Comparison of ENCODE assay signal across 19 cellular contexts in genomic region chrX:45755719-45756118, GRCh38.
DNase-seq lines count a peak whose midpoint lies in the region; ATAC-seq, FAIRE-seq and TF ChIP-seq lines count a peak whose summit lies in the region.
"Had no signal": no experiment of that assay in that cellular context is flagged by ENCODE, and none has a peak within 500 bp of the region (broad histone marks: within the 10 kb centered on the region; RNA-seq: fewer than 3 reads in every experiment).

No MANE protein-coding gene starts in this region.

- no peak for TF ChIP-seq POLR2A in A549 (IDR thresholded peaks at IDR 0.05; ENCODE audit: low read length)

- peaks cover 86% of the 10 kb centered on the region for H3K79me2 ChIP-seq in OCI-LY3 (ENCODE audit: low read length)

- TF ChIP-seq EP300 in A549 (IDR thresholded peaks at IDR 0.05), result no peak

- peak overlapping the region in 1 of 2 experiments; percentile 40; a peak in 1 of 6 replicates for H3K27ac ChIP-seq in A549
- peak overlapping the region; percentile 57 for H3K27ac ChIP-seq in CD4-positive, CD25-positive, alpha-beta regulatory T cell (ENCODE audit: insufficient read depth, low read length, poor library complexity, severe bottlenecking)
- H3K27ac ChIP-seq in OCI-LY3 (ENCODE audit: low read length), result peak overlapping the region; percentile 96
- H3K27ac ChIP-seq: hepatocyte, right atrium auricular region had no signal

- no peaks in the 10 kb centered on the region for H3K27me3 Mint-ChIP-seq in CD4-positive, CD25-positive, alpha-beta regulatory T cell
- no peaks in the 10 kb centered on the region for H3K27me3 Mint-ChIP-seq in central memory CD8-positive, alpha-beta T cell
- no peaks in the 10 kb centered on the region for H3K27me3 Mint-ChIP-seq in glutamatergic neuron (ENCODE audit: unreplicated experiment)
- H3K27me3 Mint-ChIP-seq: stimulated activated naive B cell treated with anti-CD40 and anti-IgM and Interleukin-4, amounts not matched to agents 10 μg/mL and 1 μg/mL and 100 μg/mL, for 72 hours had no signal

- no peaks in the 10 kb centered on the region for H3K27me3 ChIP-seq in CD4-positive, CD25-positive, alpha-beta regulatory T cell (ENCODE audit: control insufficient read depth, insufficient read depth, low read length)
- H3K27me3 ChIP-seq in OCI-LY3 (ENCODE audit: low read depth, low read length) (no peaks in the 10 kb centered on the region), BE2C (no peaks in the 10 kb centered on the region)
- H3K27me3 ChIP-seq: hepatocyte, MG63, right atrium auricular region had no signal

- CTCF ChIA-PET in A549 (lab: Yijun Ruan, JAX), result interaction anchor here (2.5 kb wide), 1 partner anchor 240 kb away, joined by 10 read pairs; no protein-coding TSS in a partner anchor

- H2AFZ ChIP-seq in OCI-LY3 (ENCODE audit: low read depth, low read length), result no peak overlapping the region
- H2AFZ ChIP-seq: hepatocyte had no signal

- no peak overlapping the region for H3K9ac ChIP-seq in OCI-LY3 (ENCODE audit: low read length)

- peaks cover 64% of the 10 kb centered on the region for H3K4me1 ChIP-seq in A549
- peaks cover 49% of the 10 kb centered on the region for H3K4me1 ChIP-seq in CD4-positive, CD25-positive, alpha-beta regulatory T cell (ENCODE audit: control insufficient read depth, insufficient read depth, low read length, poor library complexity, severe bottlenecking)
- peaks cover 91% of the 10 kb centered on the region for H3K4me1 ChIP-seq in OCI-LY3 (ENCODE audit: low read length)
- no peaks in the 10 kb centered on the region for H3K4me1 ChIP-seq in BE2C
- H3K4me1 ChIP-seq: right atrium auricular region had no signal

- H4K20me1 ChIP-seq in OCI-LY3 (ENCODE audit: insufficient read depth, low read length), result peaks cover 43% of the 10 kb centered on the region

- no peaks in the 10 kb centered on the region for H3K36me3 Mint-ChIP-seq in CD4-positive, CD25-positive, alpha-beta regulatory T cell
- peaks cover 9% of the 10 kb centered on the region for H3K36me3 Mint-ChIP-seq in central memory CD8-positive, alpha-beta T cell (ENCODE audit: insufficient read depth)
- H3K36me3 Mint-ChIP-seq in glutamatergic neuron (ENCODE audit: unreplicated experiment), result no peaks in the 10 kb centered on the region

- POLR2A ChIA-PET in A549 (lab: Yijun Ruan, JAX), result no interaction called here

- H3K4me3 ChIP-seq in A549 (no peak overlapping the region), OCI-LY3 (ENCODE audit: low read length) (no peak overlapping the region), BE2C (ENCODE audit: low read depth, low read length) (no peak overlapping the region)
- peak overlapping the region; percentile 37 for H3K4me3 ChIP-seq in CD4-positive, CD25-positive, alpha-beta regulatory T cell (ENCODE audit: low read depth, low read length)
- H3K4me3 ChIP-seq: hepatocyte, MG63, right atrium auricular region had no signal

- no peaks in the 10 kb centered on the region for H3K9me3 Mint-ChIP-seq in CD4-positive, CD25-positive, alpha-beta regulatory T cell
- no peaks in the 10 kb centered on the region for H3K9me3 Mint-ChIP-seq in central memory CD8-positive, alpha-beta T cell
- H3K9me3 Mint-ChIP-seq in glutamatergic neuron (ENCODE audit: unreplicated experiment), result no peaks in the 10 kb centered on the region
- H3K9me3 Mint-ChIP-seq: activated naive CD4-positive, alpha-beta T cell treated with anti-CD3 and anti-CD28 coated beads, Interleukin-2, amount 50 U/mL, for 72 hours; stimulated activated naive B cell treated with anti-CD40 and anti-IgM and Interleukin-4, amounts not matched to agents 10 μg/mL and 1 μg/mL and 100 μg/mL, for 72 hours had no signal

- H3K4me3 Mint-ChIP-seq in CD4-positive, CD25-positive, alpha-beta regulatory T cell, result peak overlapping the region in 3 of 4 donors; percentile 1 to 33 (median 27)
- H3K4me3 Mint-ChIP-seq in central memory CD8-positive, alpha-beta T cell, result peak overlapping the region; percentile 47
- H3K4me3 Mint-ChIP-seq in glutamatergic neuron (ENCODE audit: unreplicated experiment), result no peak overlapping the region
- H3K4me3 Mint-ChIP-seq: stimulated activated naive B cell treated with anti-CD40 and anti-IgM and Interleukin-4, amounts not matched to agents 10 μg/mL and 1 μg/mL and 100 μg/mL, for 72 hours had no signal

- ATAC-seq in A549, result no peak
- ATAC-seq in CD4-positive, CD25-positive, alpha-beta regulatory T cell (ENCODE audit: low read depth in 2 of 2), result no peak
- ATAC-seq in central memory CD8-positive, alpha-beta T cell (replicated peaks; ENCODE audit: extremely low read depth, poor library complexity, severe bottlenecking), result no peak
- ATAC-seq in GM21529 (IDR thresholded peaks at IDR 0.05; ENCODE audit: unreplicated experiment), result no peak
- ATAC-seq: activated naive CD4-positive, alpha-beta T cell treated with anti-CD3 and anti-CD28 coated beads, Interleukin-2, amount 50 U/mL, for 72 hours; left colon; stimulated activated naive B cell treated with anti-CD40 and anti-IgM and Interleukin-4, amounts not matched to agents 10 μg/mL and 1 μg/mL and 100 μg/mL, for 72 hours had no signal

- WGBS in A549 (ENCODE audit: missing lambda C conversion rate), result 55% methylated on average over 2 of the region's 2 CpGs

- no peaks in the 10 kb centered on the region for H3K36me3 ChIP-seq in CD4-positive, CD25-positive, alpha-beta regulatory T cell (ENCODE audit: control insufficient read depth, insufficient read depth, low read length)
- H3K36me3 ChIP-seq in OCI-LY3 (replicated peaks; ENCODE audit: low read depth, low read length) (peaks cover 54% of the 10 kb centered on the region), BE2C (no peaks in the 10 kb centered on the region)
- H3K36me3 ChIP-seq: right atrium auricular region had no signal

- DNase-seq in A549 (ENCODE audit: low read depth in 1 of 2, low spot score in 1 of 2) (no peak), BE2C (no peak), superior temporal gyrus (ENCODE audit: extremely low spot score) (no peak), glutamatergic neuron (no peak)
- DNase-seq in CD4-positive, CD25-positive, alpha-beta regulatory T cell, result no peak
- DNase-seq in central memory CD8-positive, alpha-beta T cell (ENCODE audit: low spot score in 2 of 2), result no peak
- DNase-seq: activated CD4-positive, alpha-beta T cell treated with anti-CD3 and anti-CD28 coated beads, Interleukin-2, amount 50 U/mL, for 1 hour; C1 segment of cervical spinal cord; erythroblast; left colon; MG63; stimulated activated CD4-positive, alpha-beta T cell treated with anti-CD3 and anti-CD28 coated beads, Interleukin-4, amount 100 ng/mL, for 4 hours; stimulated activated naive B cell treated with anti-CD40 and anti-IgM and Interleukin-4, amounts not matched to agents 10 μg/mL and 1 μg/mL and 100 μg/mL, for 72 hours had no signal

- H3K27ac Mint-ChIP-seq in CD4-positive, CD25-positive, alpha-beta regulatory T cell, result no peak overlapping the region
- peak overlapping the region; percentile 74 for H3K27ac Mint-ChIP-seq in central memory CD8-positive, alpha-beta T cell (ENCODE audit: low read depth)
- no peak overlapping the region for H3K27ac Mint-ChIP-seq in glutamatergic neuron (ENCODE audit: unreplicated experiment)
- H3K27ac Mint-ChIP-seq: stimulated activated naive B cell treated with anti-CD40 and anti-IgM and Interleukin-4, amounts not matched to agents 10 μg/mL and 1 μg/mL and 100 μg/mL, for 72 hours had no signal

- peaks cover 14 to 48% (median 39%) of the 10 kb centered on the region in 4 donors for H3K4me1 Mint-ChIP-seq in CD4-positive, CD25-positive, alpha-beta regulatory T cell
- H3K4me1 Mint-ChIP-seq in central memory CD8-positive, alpha-beta T cell, result peaks cover 29% of the 10 kb centered on the region
- H3K4me1 Mint-ChIP-seq in glutamatergic neuron (ENCODE audit: low read depth, unreplicated experiment), result no peaks in the 10 kb centered on the region

- peak overlapping the region; percentile 9; the same call in 1 of the 3 replicates for H3K4me2 ChIP-seq in A549
- peak overlapping the region; percentile 85 for H3K4me2 ChIP-seq in OCI-LY3 (ENCODE audit: low read length)
- H3K4me2 ChIP-seq: hepatocyte had no signal

- FAIRE-seq in A549 (lab: Jason Lieb, UNC), result peak; percentile 84
- FAIRE-seq: H54 had no signal

- TF ChIP-seq CTCF in A549 (IDR thresholded peaks at IDR 0.05) (no peak), OCI-LY3 (IDR thresholded peaks at IDR 0.05; ENCODE audit: low read depth, low read length) (no peak), BE2C (IDR thresholded peaks at IDR 0.05; ENCODE audit: low read depth, low read length) (no peak), glutamatergic neuron (IDR thresholded peaks at IDR 0.05; ENCODE audit: partially characterized antibody, unreplicated experiment) (no peak)

- H3K9me3 ChIP-seq in A549 (no peaks in the 10 kb centered on the region), OCI-LY3 (ENCODE audit: insufficient read depth, low read length) (no peaks in the 10 kb centered on the region), BE2C (no peaks in the 10 kb centered on the region)
- no peaks in the 10 kb centered on the region for H3K9me3 ChIP-seq in CD4-positive, CD25-positive, alpha-beta regulatory T cell (ENCODE audit: control insufficient read depth in 2 of 2, low read length in 2 of 2)
- H3K9me3 ChIP-seq: MG63, right atrium auricular region had no signal

- TF ChIP-seq RAD21 in A549 (conservative IDR thresholded peaks at IDR 0.05 in 1 of 2, IDR thresholded peaks at IDR 0.05 in 1 of 2), result no peak

TF ChIP-seq in A549, 52 proteins besides CTCF, POLR2A, EP300 and RAD21 (continues in another document):
- TF ChIP-seq FOSL2 (IDR thresholded peaks at IDR 0.05) (no peak), FOSL2 (CRISPR knock-in tag; IDR thresholded peaks at IDR 0.05) (no peak), ZNF302 (CRISPR knock-in tag; IDR thresholded peaks at IDR 0.05) (no peak), BCL3 (IDR thresholded peaks at IDR 0.05) (no peak), ZFP36 (IDR thresholded peaks at IDR 0.05; ENCODE audit: borderline replicate concordance, partially characterized antibody) (no peak), HEYL (CRISPR knock-in tag; IDR thresholded peaks at IDR 0.05) (no peak)
